Comparison of ENCODE assay signal across 34 cellular contexts in the genomic region with DNA sequence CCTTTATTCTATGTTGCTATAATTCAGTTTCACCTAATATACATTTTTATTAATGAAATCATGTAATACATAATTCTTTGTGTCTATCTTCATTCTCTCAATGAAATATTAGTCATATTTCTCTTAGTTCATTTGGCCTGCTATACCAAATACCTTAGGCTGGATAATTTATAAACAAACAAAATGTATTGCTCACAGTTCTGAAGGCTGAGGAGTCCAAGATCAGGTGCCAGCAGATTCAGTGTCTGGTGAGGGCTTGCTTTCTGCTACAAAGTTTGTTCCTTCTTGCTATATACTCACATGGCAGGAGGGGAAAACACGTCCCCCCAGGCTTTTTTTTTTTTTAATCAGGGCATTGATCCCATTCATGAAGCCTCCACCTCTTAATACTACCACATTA.
"Had no signal": no experiment of that assay in that cellular context is flagged by ENCODE, and none has a peak within 500 bp of the region (broad histone marks: within the 10 kb centered on the region; RNA-seq: fewer than 3 reads in every experiment).

No MANE protein-coding gene starts in this region.

- H3K27ac ChIP-seq: KMS-11 had no signal

- H3K9ac ChIP-seq: KMS-11 had no signal

- DNase-seq: Karpas-422, Kasumi-1, MM.1S, MV-4-11, NCI-H1048, NCI-H1092, NCI-H1092 treated with DMSO at 0.1 percent for 48 hours, NCI-H1105, NCI-H1105 treated with DMSO at 0.1 percent for 48 hours, NCI-H1417, NCI-H1417 treated with DMSO at 0.1 percent for 48 hours, NCI-H1436, NCI-H1436 treated with DMSO at 0.1 percent for 48 hours, NCI-H146, NCI-H1694, NCI-H1694 treated with DMSO at 0.1 percent for 48 hours, NCI-H187, NCI-H187 treated with DMSO at 0.1 percent for 48 hours, NCI-H1930, NCI-H2029, NCI-H2029 treated with DMSO at 0.1 percent for 48 hours, NCI-H2081, NCI-H2081 treated with DMSO at 0.1 percent for 48 hours, NCI-H2107, NCI-H2171, NCI-H2171 treated with DMSO at 0.1 percent for 48 hours, NCI-H2227 treated with DMSO at 0.1 percent for 48 hours, NCI-H226, NCI-H345, NCI-H446, NCI-H446 treated with DMSO at 0.1 percent for 48 hours, NCI-H510A, NCI-H510A treated with DMSO at 0.1 percent for 48 hours had no signal

- H3K4me2 ChIP-seq: KMS-11 had no signal
